ENCODE assay signal across 7 cellular contexts in genomic region chr6:53544500-53545308, GRCh38. TPM values are rescaled to one million over a fixed set of nuclear protein-coding genes. Genes with fewer than 3 reads are reported as not detected.
DNase-seq lines count a peak whose midpoint lies in the region; ATAC-seq and TF ChIP-seq lines count a peak whose summit lies in the region.

Gene GCLC, minus strand, starts transcription at chr6:53545101. Its CDS starts 456 bp downstream, at chr6:53544645.

- H3K4me1 ChIP-seq in ascending aorta = peaks cover 0 to 14% of the 10 kb centered on the region in 2 donors

- DNase-seq in NCI-H1694 treated with DMSO at 0.1 percent for 48 hours (lab: John Stamatoyannopoulos, UW) (peak; percentile 50), ascending aorta (ENCODE audit: low spot score in 2 of 2) (peak; percentile 79 to 97), hepatic stellate cell (ENCODE audit: low spot score) (peak; percentile 90), renal cortical epithelial cell (ENCODE audit: low read depth) (peak; percentile 81)

- H3K36me3 ChIP-seq in ascending aorta = no peaks in the 10 kb centered on the region

- H3K27ac ChIP-seq in ascending aorta = peak within 1 kb of the TSS; percentile 89 to 93

- no peaks in the 10 kb centered on the region for H3K9me3 ChIP-seq in ascending aorta

- ATAC-seq in GM18498 (IDR thresholded peaks at IDR 0.05; ENCODE audit: unreplicated experiment) = peak; percentile 68
- peak; percentile 64 for ATAC-seq in HG02885 (IDR thresholded peaks at IDR 0.05; ENCODE audit: poor library complexity, unreplicated experiment)

- H3K27me3 ChIP-seq in ascending aorta = no peaks in the 10 kb centered on the region

- TF ChIP-seq CTCF in ascending aorta (IDR thresholded peaks at IDR 0.05) = peak in 2 of 3 experiments; percentile 60 to 72

- H3K4me3 ChIP-seq in ascending aorta = peak within 1 kb of the TSS; percentile 81 to 96

- intact Hi-C loops in T-helper 2 cell treated with Interferon-gamma antibody and Interleukin-4, amounts not matched to agents 100 ng/mL and 5 ng/mL, for 36 hours (cut with micrococcal nuclease) = loop anchor here (1.0 to 10.0 kb wide), 10 partner anchors 52 to 1262 kb away; partner anchors contain the start of genes EFHC1, ELOVL5, MCM3 and TRAM2
- intact Hi-C loops in ascending aorta (cut with DNase I) = loop anchor here (2.0 to 5.0 kb wide), 3 partner anchors 106 to 1122 kb away; partner anchors contain the start of gene EFHC1

RNA-seq across cellular contexts. Expression of gene GCLC, which starts in this region (rescaled TPM):
- 34.7 and 37.4 TPM in 2 replicates for total RNA-seq in T-helper 2 cell treated with Interferon-gamma antibody and Interleukin-4, amounts not matched to agents 100 ng/mL and 5 ng/mL, for 36 hours
- total RNA-seq in ascending aorta (54.9 TPM), renal cortical epithelial cell (30.0 and 40.4 TPM in 2 replicates)

Comparison
In these comparisons a context has a peak if more than half of its experiments do, and no peak if none do; other contexts are left out.
1. Peak in every context shown above with its lines: DNase-seq, ATAC-seq, H3K4me3 ChIP-seq and H3K27ac ChIP-seq.